ENCODE assay signal across 32 cellular contexts in genomic region chr10:61192042-61192441, GRCh38.
A peak's percentile ranks its signal among the peaks of the same experiment; 100 is the strongest.
DNase-seq lines count a peak whose midpoint lies in the region; ATAC-seq and TF ChIP-seq lines count a peak whose summit lies in the region.
"Had no signal": no experiment of that assay in that cellular context is flagged by ENCODE, and none has a peak within 500 bp of the region (broad histone marks: within the 10 kb centered on the region; RNA-seq: fewer than 3 reads in every experiment).

No MANE protein-coding gene starts in this region.

- no peak overlapping the region for H3K4me3 ChIP-seq in HEK293 (ENCODE audit: low read depth, low read length)
- no peak overlapping the region for H3K4me3 ChIP-seq in spleen
- H3K4me3 ChIP-seq in heart left ventricle: no peak overlapping the region
- no peak overlapping the region for H3K4me3 ChIP-seq in CD8-positive, alpha-beta T cell (ENCODE audit: low read depth, low read length)
- H3K4me3 ChIP-seq: A549; BLaER1; BLaER1 treated with 17β-estradiol and CSF1 and Interleukin-3, amounts not matched to agents 10 nM and 100 nM had no signal

- H3K9me3 ChIP-seq in HEK293 (ENCODE audit: control insufficient read depth, insufficient read depth, low read depth, low read length): no peaks in the 10 kb centered on the region
- peaks cover 0 to 24% (median 17%) of the 10 kb centered on the region in 8 donors for H3K9me3 ChIP-seq in spleen
- peaks cover 0 to 17% (median 4%) of the 10 kb centered on the region in 12 donors for H3K9me3 ChIP-seq in heart left ventricle
- no peaks in the 10 kb centered on the region for H3K9me3 ChIP-seq in CD8-positive, alpha-beta T cell (ENCODE audit: low read length)
- H3K9me3 ChIP-seq: BE2C had no signal

- H3K4me1 ChIP-seq in HEK293 (ENCODE audit: control insufficient read depth, insufficient read depth, low read length) (no peaks in the 10 kb centered on the region), spleen (no peaks in the 10 kb centered on the region), heart left ventricle (peaks cover 0 to 17% (median 1%) of the 10 kb centered on the region in 12 donors)
- no peaks in the 10 kb centered on the region for H3K4me1 ChIP-seq in CD8-positive, alpha-beta T cell (ENCODE audit: insufficient read depth, low read length)
- H3K4me1 ChIP-seq: A549; BE2C; BLaER1; BLaER1 treated with 17β-estradiol and CSF1 and Interleukin-3, amounts not matched to agents 10 nM and 100 nM; Caco-2 had no signal

- TF ChIP-seq CTCF in HEK293 (tag by site-specific recombination; IDR thresholded peaks at IDR 0.05) (no peak), WTC11 (IDR thresholded peaks at IDR 0.05) (no peak), spleen (IDR thresholded peaks at IDR 0.05 in 8 of 11, conservative IDR thresholded peaks at IDR 0.05 in 3 of 11) (no peak), heart left ventricle (IDR thresholded peaks at IDR 0.05) (no peak)
- no peak for TF ChIP-seq CTCF in CD8-positive, alpha-beta T cell (IDR thresholded peaks at IDR 0.05)

- POLR2A ChIA-PET in HEK293 (lab: Yijun Ruan, JAX): interaction anchor here (0.6 kb wide), 1 partner anchor 111 kb away, joined by 3 read pairs; no protein-coding TSS in a partner anchor
- POLR2A ChIA-PET in WTC11 (lab: Charles Lee): no interaction called here
- POLR2A ChIA-PET in CD8-positive, alpha-beta T cell (lab: Charles Lee): no interaction called here

- WGBS in spleen, 5 donors: 77 to 95% (median 90%) methylated on average over 3 of the region's 3 CpGs
- 89 to 95% (median 93%) methylated on average over 3 of the region's 3 CpGs for WGBS in heart left ventricle, 4 donors

- H3K27me3 Mint-ChIP-seq in WTC11 (ENCODE audit: low read depth): no peaks in the 10 kb centered on the region
- no peaks in the 10 kb centered on the region for H3K27me3 Mint-ChIP-seq in CD8-positive, alpha-beta T cell (ENCODE audit: low read depth)
- H3K27me3 Mint-ChIP-seq: CD4-positive, alpha-beta T cell; CD4-positive, CD25-positive, alpha-beta regulatory T cell had no signal

- peak overlapping the region; percentile 14; the same call in 1 of the 2 replicates for H3K27ac Mint-ChIP-seq in WTC11
- no peak overlapping the region for H3K27ac Mint-ChIP-seq in CD8-positive, alpha-beta T cell
- H3K27ac Mint-ChIP-seq: B cell; CD14-positive monocyte; CD4-positive, alpha-beta memory T cell; CD4-positive, alpha-beta T cell; CD4-positive, CD25-positive, alpha-beta regulatory T cell; CD8-positive, alpha-beta memory T cell had no signal

- CTCF ChIA-PET in HEK293 (lab: Yijun Ruan, JAX) (interaction anchor here (0.6 kb wide), 1 partner anchor 335 kb away, joined by 3 read pairs; no protein-coding TSS in a partner anchor), WTC11 (lab: Charles Lee) (no interaction called here)
- CTCF ChIA-PET in CD8-positive, alpha-beta T cell (lab: Charles Lee): no interaction called here

- no peaks in the 10 kb centered on the region for H3K36me3 ChIP-seq in HEK293 (ENCODE audit: control insufficient read depth in 2 of 2, insufficient read depth in 1 of 2, low read length in 2 of 2)
- H3K36me3 ChIP-seq in spleen: no peaks in the 10 kb centered on the region
- H3K36me3 ChIP-seq in heart left ventricle: no peaks in the 10 kb centered on the region
- no peaks in the 10 kb centered on the region for H3K36me3 ChIP-seq in CD8-positive, alpha-beta T cell (ENCODE audit: insufficient read depth, low read length)
- H3K36me3 ChIP-seq: BE2C; BLaER1; BLaER1 treated with 17β-estradiol and CSF1 and Interleukin-3, amounts not matched to agents 10 nM and 100 nM had no signal

- H3K4me1 Mint-ChIP-seq in WTC11: peaks cover 4% of the 10 kb centered on the region
- no peaks in the 10 kb centered on the region for H3K4me1 Mint-ChIP-seq in CD8-positive, alpha-beta T cell (ENCODE audit: low read depth)
- H3K4me1 Mint-ChIP-seq: B cell; CD14-positive monocyte; CD4-positive, alpha-beta memory T cell; CD4-positive, CD25-positive, alpha-beta regulatory T cell; CD8-positive, alpha-beta memory T cell had no signal

- ATAC-seq in WTC11: no peak
- no peak for ATAC-seq in HG02623 (IDR thresholded peaks at IDR 0.05; ENCODE audit: unreplicated experiment)
- ATAC-seq in heart left ventricle: no peak
- no peak for ATAC-seq in CD8-positive, alpha-beta T cell
- ATAC-seq: A549 had no signal

- H3K4me3 Mint-ChIP-seq in WTC11: no peak overlapping the region
- H3K4me3 Mint-ChIP-seq in CD8-positive, alpha-beta T cell: no peak overlapping the region
- H3K4me3 Mint-ChIP-seq: B cell; CD14-positive monocyte; CD4-positive, alpha-beta memory T cell; CD4-positive, alpha-beta T cell; CD4-positive, CD25-positive, alpha-beta regulatory T cell; CD8-positive, alpha-beta memory T cell had no signal

- H3K27ac ChIP-seq in HEK293 (ENCODE audit: extremely low read depth, low read depth, low read length) (no peak overlapping the region), spleen (no peak overlapping the region), heart left ventricle (peak overlapping the region in 2 of 12 donors; percentile 30 to 59)
- no peak overlapping the region for H3K27ac ChIP-seq in CD8-positive, alpha-beta T cell (ENCODE audit: low read depth, low read length)
- H3K27ac ChIP-seq: 22Rv1; A549; BLaER1; BLaER1 treated with 17β-estradiol and CSF1 and Interleukin-3, amounts not matched to agents 10 nM and 100 nM; C4-2B had no signal

- peaks cover 12% of the 10 kb centered on the region for H3K36me3 Mint-ChIP-seq in WTC11
- no peaks in the 10 kb centered on the region for H3K36me3 Mint-ChIP-seq in CD8-positive, alpha-beta T cell
- H3K36me3 Mint-ChIP-seq: CD14-positive monocyte; CD4-positive, alpha-beta memory T cell; CD4-positive, CD25-positive, alpha-beta regulatory T cell; CD8-positive, alpha-beta memory T cell had no signal

- H3K27me3 ChIP-seq in spleen (replicated peaks in 1 of 7) (peaks cover 0 to 6% (median 0%) of the 10 kb centered on the region in 7 donors), heart left ventricle (no peaks in the 10 kb centered on the region)
- no peaks in the 10 kb centered on the region for H3K27me3 ChIP-seq in CD8-positive, alpha-beta T cell (ENCODE audit: insufficient read depth, low read length)
- H3K27me3 ChIP-seq: BE2C; BLaER1; BLaER1 treated with 17β-estradiol and CSF1 and Interleukin-3, amounts not matched to agents 10 nM and 100 nM had no signal

- peaks cover 35% of the 10 kb centered on the region for H3K9me3 Mint-ChIP-seq in WTC11
- H3K9me3 Mint-ChIP-seq in CD8-positive, alpha-beta T cell: peaks cover 4% of the 10 kb centered on the region
- H3K9me3 Mint-ChIP-seq: CD4-positive, alpha-beta T cell had no signal

- intact Hi-C loops in spleen (cut with DNase I; ENCODE audit: low total_unique reads) (no loop called here), heart left ventricle (cut with DNase I) (loop anchor here in 5 of 10 donors (5.0 to 10.0 kb wide), 3 partner anchors 50 to 207 kb away; no protein-coding TSS in a partner anchor)
- intact Hi-C loops in CD8-positive, alpha-beta T cell (cut with DNase I, micrococcal nuclease): no loop called here

- DNase-seq in WTC11 (ENCODE audit: low spot score) (no peak), spleen (peak; percentile 51), heart left ventricle (no peak)
- DNase-seq in CD8-positive, alpha-beta T cell: no peak
- DNase-seq: 8988T; ACHN; AML-193; BE2C; C1 segment of cervical spinal cord; Caco-2; Calu3; CD4-positive, alpha-beta memory T cell; CD4-positive, alpha-beta T cell; CD4-positive, CD25-positive, alpha-beta regulatory T cell; CD8-positive, alpha-beta memory T cell; COR-L47; DMS 273 treated with DMSO at 0.1 percent for 48 hours; DMS153; DMS53; DMS79; DMS79 treated with DMSO at 0.1 percent for 48 hours; DND-41; EL had no signal

- TF ChIP-seq POLR2A in spleen (IDR thresholded peaks at IDR 0.05) (no peak), heart left ventricle (IDR thresholded peaks at IDR 0.05) (no peak)

TF ChIP-seq in HEK293, 187 proteins besides CTCF, POLR2A, EP300 and RAD21:
- TF ChIP-seq ZNF580 (tag by site-specific recombination; IDR thresholded peaks at IDR 0.05) (no peak), SCRT2 (tag by site-specific recombination; IDR thresholded peaks at IDR 0.05) (peak; percentile 62)

TF ChIP-seq in WTC11, 78 proteins besides CTCF, POLR2A, EP300 and RAD21 (continues in another document):
- no peak for TF ChIP-seq MXD4 (CRISPR knock-in tag; IDR thresholded peaks at IDR 0.05; ENCODE audit: borderline replicate concordance)
- TF ChIP-seq NFATC4 (CRISPR knock-in tag; IDR thresholded peaks at IDR 0.05): no peak
- TF ChIP-seq ATF2 (CRISPR knock-in tag; IDR thresholded peaks at IDR 0.05; ENCODE audit: borderline replicate concordance, low read depth): no peak
- no peak for TF ChIP-seq TP53 (CRISPR knock-in tag; IDR thresholded peaks at IDR 0.05)
- no peak for TF ChIP-seq SMAD4 (CRISPR knock-in tag; IDR thresholded peaks at IDR 0.05)
- no peak for TF ChIP-seq ZNF416 (CRISPR knock-in tag; IDR thresholded peaks at IDR 0.05)
- TF ChIP-seq, protein P1, sequence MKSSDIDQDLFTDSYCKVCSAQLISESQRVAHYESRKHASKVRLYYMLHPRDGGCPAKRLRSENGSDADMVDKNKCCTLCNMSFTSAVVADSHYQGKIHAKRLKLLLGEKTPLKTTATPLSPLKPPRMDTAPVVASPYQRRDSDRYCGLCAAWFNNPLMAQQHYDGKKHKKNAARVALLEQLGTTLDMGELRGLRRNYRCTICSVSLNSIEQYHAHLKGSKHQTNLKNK (CRISPR knock-in tag; IDR thresholded peaks at IDR 0.05): no peak
- TF ChIP-seq ZNF396 (CRISPR knock-in tag; IDR thresholded peaks at IDR 0.05; ENCODE audit: borderline replicate concordance): no peak
